Comparison of ENCODE assay signal across 19 cellular contexts in the genomic region with DNA sequence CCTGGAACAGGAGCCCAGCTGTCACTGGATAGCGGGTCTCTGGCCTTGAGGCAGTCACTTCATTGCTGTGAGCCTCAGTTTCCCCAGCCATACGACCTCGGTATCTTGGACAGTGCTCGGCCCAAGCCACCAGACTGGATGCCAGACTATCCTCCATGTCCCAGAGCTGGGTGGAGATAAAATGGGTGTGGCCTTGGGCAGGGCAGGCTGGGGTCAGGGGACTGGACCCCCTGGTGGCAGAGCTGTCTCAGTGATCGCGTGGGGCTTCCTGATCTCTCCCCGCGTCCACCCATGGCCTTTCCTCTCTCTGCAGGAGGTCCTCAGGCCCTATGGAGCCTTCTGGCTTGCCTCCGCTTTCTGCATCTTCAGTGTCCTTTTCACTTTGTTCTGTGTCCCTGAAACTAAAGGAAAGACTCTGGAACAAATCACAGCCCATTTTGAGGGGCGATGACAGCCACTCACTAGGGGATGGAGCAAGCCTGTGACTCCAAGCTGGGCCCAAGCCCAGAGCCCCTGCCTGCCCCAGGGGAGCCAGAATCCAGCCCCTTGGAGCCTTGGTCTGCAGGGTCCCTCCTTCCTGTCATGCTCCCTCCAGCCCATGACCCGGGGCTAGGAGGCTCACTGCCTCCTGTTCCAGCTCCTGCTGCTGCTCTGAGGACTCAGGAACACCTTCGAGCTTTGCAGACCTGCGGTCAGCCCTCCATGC. TPM values are rescaled to one million over a fixed set of nuclear protein-coding genes. Genes with fewer than 3 reads are reported as not detected.
DNase-seq lines count a peak whose midpoint lies in the region; ATAC-seq and TF ChIP-seq lines count a peak whose summit lies in the region.
"Had no signal": no experiment of that assay in that cellular context is flagged by ENCODE, and none has a peak within 500 bp of the region (broad histone marks: within the 10 kb centered on the region; RNA-seq: fewer than 3 reads in every experiment).

No MANE protein-coding gene starts in this region.

- H3F3A ChIP-seq in PC-3 (ENCODE audit: low read length, unreplicated experiment) = no peaks in the 10 kb centered on the region

- no peaks in the 10 kb centered on the region for H3K27me3 Mint-ChIP-seq in endodermal cell (ENCODE audit: insufficient read depth)
- H3K27me3 Mint-ChIP-seq in neural crest cell (ENCODE audit: low read depth) = no peaks in the 10 kb centered on the region
- no peaks in the 10 kb centered on the region for H3K27me3 Mint-ChIP-seq in progenitor cell of endocrine pancreas

- H3K9ac ChIP-seq in PC-3 (ENCODE audit: low read length) (no peak overlapping the region), endodermal cell (ENCODE audit: extremely low read depth, low read length, poor library complexity, severe bottlenecking) (no peak overlapping the region)

- no peak overlapping the region for H3K4me3 Mint-ChIP-seq in endodermal cell
- H3K4me3 Mint-ChIP-seq in neural crest cell = peak overlapping the region; percentile 49
- no peak overlapping the region for H3K4me3 Mint-ChIP-seq in progenitor cell of endocrine pancreas (ENCODE audit: low read depth)
- H3K4me3 Mint-ChIP-seq: activated CD8-positive, alpha-beta memory T cell treated with anti-CD3 and anti-CD28 coated beads, Interleukin-2, amount 10 ng/mL, durations not matched to agents 7 days and 5 days had no signal

- intact Hi-C loops in PC-3 (cut with micrococcal nuclease) (no loop called here), A673 (cut with micrococcal nuclease; ENCODE audit: unreplicated experiment) (no loop called here)

- H3K27ac Mint-ChIP-seq in endodermal cell = no peak overlapping the region
- no peak overlapping the region for H3K27ac Mint-ChIP-seq in neural crest cell (ENCODE audit: unreplicated experiment)
- no peak overlapping the region for H3K27ac Mint-ChIP-seq in progenitor cell of endocrine pancreas
- H3K27ac Mint-ChIP-seq: activated CD8-positive, alpha-beta memory T cell treated with anti-CD3 and anti-CD28 coated beads, Interleukin-2, amount 10 ng/mL, durations not matched to agents 7 days and 5 days; CD4-positive, CD25-positive, alpha-beta regulatory T cell had no signal

- 90 to 91% methylated on average over 13 of the region's 13 CpGs for whole genome bisulfite sequencing in endodermal cell (ENCODE audit: insufficient coverage in 1 of 2, insufficient read length in 1 of 2), 2 experiments

- H3K4me2 ChIP-seq in PC-3 (ENCODE audit: low read length) = no peak overlapping the region

- H3K9me3 ChIP-seq in BE2C (no peaks in the 10 kb centered on the region), PC-3 (ENCODE audit: low read length) (no peaks in the 10 kb centered on the region), endodermal cell (ENCODE audit: control insufficient read depth, low read length) (no peaks in the 10 kb centered on the region), A673 (ENCODE audit: low read depth, low read length, poor library complexity, severe bottlenecking) (no peaks in the 10 kb centered on the region)
- H3K9me3 ChIP-seq: vagina had no signal

- H3K4me3 ChIP-seq in BE2C (ENCODE audit: low read depth, low read length) = peak overlapping the region; percentile 35
- H3K4me3 ChIP-seq in PC-3 (ENCODE audit: low read length) = no peak overlapping the region
- H3K4me3 ChIP-seq in endodermal cell (ENCODE audit: low read length) = no peak overlapping the region
- no peak overlapping the region for H3K4me3 ChIP-seq in A673 (ENCODE audit: low read depth, low read length, poor library complexity, severe bottlenecking)
- H3K4me3 ChIP-seq: vagina had no signal

- POLR2A ChIA-PET in PC-3 (lab: Charles Lee; ENCODE audit: unreplicated experiment) = no interaction called here
- POLR2A ChIA-PET in A673 (lab: Charles Lee; ENCODE audit: low non-redundant PET) = no interaction called here

- H3K36me3 ChIP-seq in BE2C (peaks cover 19% of the 10 kb centered on the region), PC-3 (ENCODE audit: low read depth, low read length) (no peaks in the 10 kb centered on the region; the same call in 1 of the 2 replicates), endodermal cell (ENCODE audit: control insufficient read depth, insufficient read depth, low read length) (peaks cover 15% of the 10 kb centered on the region), A673 (ENCODE audit: insufficient read depth, low read length, poor library complexity, severe bottlenecking) (no peaks in the 10 kb centered on the region)

- DNase-seq in BE2C (peak; percentile 81), PC-3 (no peak), endodermal cell (no peak), neural crest cell (ENCODE audit: low read depth, low spot score) (no peak), A673 (ENCODE audit: low spot score) (no peak), progenitor cell of endocrine pancreas (ENCODE audit: low spot score, unreplicated experiment) (no peak), activated T-cell treated with anti-CD3 and anti-CD28 coated beads for 4 hours (no peak), LoVo (ENCODE audit: low spot score) (no peak)
- DNase-seq: activated CD4-positive, alpha-beta T cell treated with anti-CD3 and anti-CD28 coated beads for 4 hours; activated CD8-positive, alpha-beta memory T cell treated with anti-CD3 and anti-CD28 coated beads, Interleukin-2, amount 10 ng/mL, durations not matched to agents 7 days and 5 days; CD4-positive, CD25-positive, alpha-beta regulatory T cell; KG1; NCI-H1930; NCI-H446; nucleus accumbens; stimulated activated CD4-positive, alpha-beta T cell treated with anti-CD3 and anti-CD28 coated beads, Interleukin-15, amount 100 ng/mL, for 24 hours; SW 1271 had no signal

- H4K20me1 ChIP-seq in PC-3 (ENCODE audit: low read length) = no peaks in the 10 kb centered on the region

- H3K4me1 Mint-ChIP-seq in endodermal cell (peaks cover 3% of the 10 kb centered on the region), neural crest cell (peaks cover 5% of the 10 kb centered on the region), progenitor cell of endocrine pancreas (ENCODE audit: low read depth) (peaks cover 7% of the 10 kb centered on the region)

- H3K9me3 Mint-ChIP-seq in endodermal cell = no peaks in the 10 kb centered on the region
- no peaks in the 10 kb centered on the region for H3K9me3 Mint-ChIP-seq in neural crest cell
- no peaks in the 10 kb centered on the region for H3K9me3 Mint-ChIP-seq in progenitor cell of endocrine pancreas (ENCODE audit: low read depth)
- H3K9me3 Mint-ChIP-seq: activated naive CD4-positive, alpha-beta T cell treated with anti-CD3 and anti-CD28 coated beads, Interleukin-2, amount 50 U/mL, for 72 hours had no signal

- peak; percentile 33 for ATAC-seq in PC-3
- ATAC-seq: activated CD8-positive, alpha-beta memory T cell treated with anti-CD3 and anti-CD28 coated beads, Interleukin-2, amount 10 ng/mL, durations not matched to agents 7 days and 5 days; activated naive CD4-positive, alpha-beta T cell treated with anti-CD3 and anti-CD28 coated beads, Interleukin-2, amount 50 U/mL, for 72 hours had no signal

- CTCF ChIA-PET in PC-3 (lab: Charles Lee) (no interaction called here), A673 (lab: Charles Lee) (no interaction called here)

- H2AFZ ChIP-seq in PC-3 (ENCODE audit: low read length) = no peak overlapping the region

- H3K79me2 ChIP-seq in PC-3 (ENCODE audit: low read length) = no peaks in the 10 kb centered on the region

- no peaks in the 10 kb centered on the region for H3K9me2 ChIP-seq in PC-3 (replicated peaks; ENCODE audit: low read length)

- H3K27ac ChIP-seq in PC-3 (ENCODE audit: low read length) (no peak overlapping the region), endodermal cell (ENCODE audit: low read depth, low read length) (peak overlapping the region; percentile 1), A673 (ENCODE audit: low read depth, low read length, poor library complexity, severe bottlenecking) (no peak overlapping the region)
- H3K27ac ChIP-seq: vagina had no signal

- BruUV-seq in PC-3 (replicated peaks; lab: Mats Ljungman, UMichigan) = TSS peak; percentile 15
- BruUV-seq in A673 (replicated peaks; lab: Mats Ljungman, UMichigan) = no TSS peak

- peaks cover 17% of the 10 kb centered on the region for H3K4me1 ChIP-seq in BE2C
- H3K4me1 ChIP-seq in PC-3 (ENCODE audit: insufficient read depth, low read length) = no peaks in the 10 kb centered on the region
- peaks cover 7% of the 10 kb centered on the region for H3K4me1 ChIP-seq in endodermal cell (ENCODE audit: control insufficient read depth, insufficient read depth, low read length)
- H3K4me1 ChIP-seq in A673 (ENCODE audit: insufficient read depth, low read length, poor library complexity, severe bottlenecking) = no peaks in the 10 kb centered on the region
- H3K4me1 ChIP-seq: vagina had no signal

- H3K36me3 Mint-ChIP-seq in endodermal cell (ENCODE audit: low read depth) (peaks cover 18% of the 10 kb centered on the region), neural crest cell (ENCODE audit: low read depth) (no peaks in the 10 kb centered on the region), progenitor cell of endocrine pancreas (ENCODE audit: insufficient read depth) (peaks cover 7% of the 10 kb centered on the region)
- H3K36me3 Mint-ChIP-seq: activated CD8-positive, alpha-beta memory T cell treated with anti-CD3 and anti-CD28 coated beads, Interleukin-2, amount 10 ng/mL, durations not matched to agents 7 days and 5 days; activated naive CD4-positive, alpha-beta T cell treated with anti-CD3 and anti-CD28 coated beads, Interleukin-2, amount 50 U/mL, for 72 hours; CD4-positive, CD25-positive, alpha-beta regulatory T cell had no signal

- TF ChIP-seq CTCF in BE2C (IDR thresholded peaks at IDR 0.05; ENCODE audit: low read depth, low read length) (peak; percentile 32), PC-3 (conservative IDR thresholded peaks at IDR 0.05; ENCODE audit: low read depth, low read length) (no peak), endodermal cell (conservative IDR thresholded peaks at IDR 0.05) (no peak), neural crest cell (conservative IDR thresholded peaks at IDR 0.05) (no peak), A673 (conservative IDR thresholded peaks at IDR 0.05; ENCODE audit: low read depth, low read length) (no peak), progenitor cell of endocrine pancreas (IDR thresholded peaks at IDR 0.05; ENCODE audit: unreplicated experiment) (no peak)

- no peaks in the 10 kb centered on the region for H3K27me3 ChIP-seq in BE2C
- no peaks in the 10 kb centered on the region for H3K27me3 ChIP-seq in PC-3 (ENCODE audit: low read length)
- no peaks in the 10 kb centered on the region for H3K27me3 ChIP-seq in endodermal cell (ENCODE audit: control insufficient read depth, insufficient read depth, low read length, poor library complexity, severe bottlenecking)
- H3K27me3 ChIP-seq in A673 (replicated peaks; ENCODE audit: insufficient read depth, low read depth, low read length, poor library complexity) = no peaks in the 10 kb centered on the region
- H3K27me3 ChIP-seq: vagina had no signal

RNA-seq across cellular contexts. Expression of gene SLC2A8, which starts 10.0 kb away (rescaled TPM):
- polyA plus RNA-seq in BE2C (2012; ENCODE audit: insufficient read depth, insufficient read length, low read depth) = 39.2 TPM
- 29.0 and 43.7 TPM in 2 replicates for total RNA-seq in PC-3 (2014; rRNA removed)
- 10 to 100 TPM; 33.6 to 40.3 TPM for total RNA-seq in endodermal cell
- polyA plus RNA-seq in endodermal cell (2013, experiment 1 of 2) = 21.9 TPM
- polyA plus RNA-seq in endodermal cell (2013, experiment 2 of 2) = 22.1 TPM
- 31.0 and 37.2 TPM in 2 replicates for total RNA-seq in neural crest cell
- 12.7 and 17.1 TPM in 2 replicates for total RNA-seq in A673 (2021)
- 48.0 and 50.7 TPM in 2 replicates for total RNA-seq in progenitor cell of endocrine pancreas

RNA-seq across cellular contexts. Expression of gene ZNF79, which starts 17.2 kb away (rescaled TPM):
- polyA plus RNA-seq in BE2C (2012; ENCODE audit: insufficient read depth, insufficient read length, low read depth) = 12.8 TPM
- total RNA-seq in PC-3 (2014; rRNA removed) = 4.9 and 5.8 TPM in 2 replicates
- 1 to 10 TPM; 7.4 to 9.1 TPM for total RNA-seq in endodermal cell
- polyA plus RNA-seq in endodermal cell (2013, experiment 1 of 2) = 8.0 TPM
- 7.7 TPM for polyA plus RNA-seq in endodermal cell (2013, experiment 2 of 2)
- 13.2 TPM in 2 replicates for total RNA-seq in neural crest cell
- 11.2 and 11.6 TPM in 2 replicates for total RNA-seq in A673 (2021)
- total RNA-seq in progenitor cell of endocrine pancreas = 12.4 and 12.7 TPM in 2 replicates

RNA-seq across cellular contexts. Expression of gene RPL12, which starts 44.3 kb away (rescaled TPM):
- polyA plus RNA-seq in BE2C (2012; ENCODE audit: insufficient read depth, insufficient read length, low read depth) = 694 TPM
- total RNA-seq in PC-3 (2014; rRNA removed) (1,109 and 1,417 TPM in 2 replicates), endodermal cell (1,000 to 10,000 TPM; 1,241 to 1,436 TPM), neural crest cell (1,131 and 1,237 TPM in 2 replicates), A673 (2021) (1,114 and 1,120 TPM in 2 replicates), progenitor cell of endocrine pancreas (1,044 and 1,067 TPM in 2 replicates)
- polyA plus RNA-seq in endodermal cell (2013, experiment 1 of 2) = 1,289 TPM
- polyA plus RNA-seq in endodermal cell (2013, experiment 2 of 2) = 1,216 TPM

RNA-seq across cellular contexts. Expression of gene LRSAM1, which starts 44.4 kb away (rescaled TPM):
- polyA plus RNA-seq in BE2C (2012; ENCODE audit: insufficient read depth, insufficient read length, low read depth) = 20.5 TPM
- total RNA-seq in PC-3 (2014; rRNA removed) (9.6 and 11.1 TPM in 2 replicates), endodermal cell (10 to 100 TPM; 18.4 to 19.8 TPM), neural crest cell (17.3 and 21.5 TPM in 2 replicates), A673 (2021) (15.8 and 19.5 TPM in 2 replicates), progenitor cell of endocrine pancreas (28.5 TPM in 2 replicates)
- polyA plus RNA-seq in endodermal cell (2013, experiment 1 of 2) = 18.1 TPM
- polyA plus RNA-seq in endodermal cell (2013, experiment 2 of 2) = 17.8 TPM
